In genomic region chr13:99606322-99607089, GRCh38 we compare ENCODE assay signal across 1 cellular context.
A peak's percentile ranks its signal among the peaks of the same experiment; 100 is the strongest.
TF ChIP-seq lines count a peak whose summit lies in the region.

CLYBL (plus strand) TSS chr13:99606690.

TF ChIP-seq in K562, 482 proteins besides CTCF, POLR2A, EP300 and RAD21 (continued from another document):
- peak; percentile 62; the same call in 1 of the 2 replicates for TF ChIP-seq GMEB1 (CRISPR knock-in tag; IDR thresholded peaks at IDR 0.05)
- TF ChIP-seq U2AF1 (optimal IDR thresholded peaks at IDR 0.05; ENCODE audit: low read depth, low read length): no peak
- TF ChIP-seq TSC22D4 (tag; IDR thresholded peaks at IDR 0.05): no peak
- TF ChIP-seq RFX5 (IDR thresholded peaks at IDR 0.05; ENCODE audit: low read depth, low read length): no peak
- no peak for TF ChIP-seq MTF1 (CRISPR knock-in tag; IDR thresholded peaks at IDR 0.05; ENCODE audit: borderline replicate concordance)
- peak; percentile 38; the same call in 1 of the 2 replicates for TF ChIP-seq SUPT5H (IDR thresholded peaks at IDR 0.05)
- TF ChIP-seq CBX8 (IDR thresholded peaks at IDR 0.05; ENCODE audit: borderline replicate concordance, extremely low read depth, low read depth, low read length, poor library complexity, severe bottlenecking): no peak
- no peak for TF ChIP-seq AFF1 (IDR thresholded peaks at IDR 0.05; ENCODE audit: low read depth in 1 of 2, partially characterized antibody in 2 of 2)
- no peak for TF ChIP-seq MECOM (CRISPR knock-in tag; IDR thresholded peaks at IDR 0.05)
- no peak for TF ChIP-seq RHOXF2B (CRISPR knock-in tag; conservative IDR thresholded peaks at IDR 0.05)
- TF ChIP-seq ATF1 (CRISPR knock-in tag; IDR thresholded peaks at IDR 0.05): no peak
- no peak for TF ChIP-seq ATF1 (tag; IDR thresholded peaks at IDR 0.05)
- TF ChIP-seq PKNOX1 (IDR thresholded peaks at IDR 0.05): no peak
- TF ChIP-seq U2AF2 (optimal IDR thresholded peaks at IDR 0.05; ENCODE audit: low read depth, low read length): no peak
- TF ChIP-seq BCOR (IDR thresholded peaks at IDR 0.05): 0 out of 2 replicates have a peak, but pooled peaks have one; percentile 37
- no peak for TF ChIP-seq SMARCB1 (IDR thresholded peaks at IDR 0.05; ENCODE audit: insufficient read length, low read depth)
- no peak for TF ChIP-seq ZNF699 (CRISPR knock-in tag; IDR thresholded peaks at IDR 0.05; ENCODE audit: insufficient replicate concordance)
- no peak for TF ChIP-seq ELK1 (CRISPR knock-in tag; IDR thresholded peaks at IDR 0.05)
- no peak for TF ChIP-seq CEBPB (tag; IDR thresholded peaks at IDR 0.05)
